24 cellular contexts compared by ENCODE assay signal in the genomic region with DNA sequence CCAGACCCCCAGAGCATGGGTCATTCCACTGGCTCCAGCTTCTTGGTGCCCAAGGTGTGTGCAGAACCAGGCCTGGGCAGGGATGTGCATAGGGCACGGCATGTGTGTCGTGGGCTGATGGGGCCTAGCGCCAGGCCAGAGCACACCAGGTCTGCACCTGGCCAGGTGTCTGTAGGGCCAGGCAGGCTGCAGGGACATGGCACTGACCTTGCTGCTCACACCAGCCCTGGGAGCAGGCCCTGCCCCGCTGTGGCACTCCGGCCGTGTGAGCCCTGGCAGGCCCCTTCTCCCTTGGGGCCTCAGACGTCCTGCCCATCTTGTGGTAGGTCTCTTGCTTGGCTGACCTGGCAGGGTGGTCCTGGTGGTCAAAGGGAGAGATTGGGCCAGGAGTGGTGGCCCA.
"Had no signal": no experiment of that assay in that cellular context is flagged by ENCODE, and none has a peak within 500 bp of the region (broad histone marks: within the 10 kb centered on the region; RNA-seq: fewer than 3 reads in every experiment).

No MANE protein-coding gene starts in this region.

- H3K4me2 ChIP-seq: KMS-11 had no signal

- H3K9me3 ChIP-seq: MG63 had no signal

- H3K27me3 Mint-ChIP-seq: activated CD4-positive, alpha-beta T cell treated with anti-CD3 and anti-CD28 coated beads for 36 hours; activated CD8-positive, alpha-beta T cell treated with anti-CD3 and anti-CD28 coated beads for 36 hours; activated naive CD4-positive, alpha-beta T cell treated with anti-CD3 and anti-CD28 coated beads, Interleukin-2, amount 50 U/mL, for 24 hours; brain; T-cell had no signal

- H3K27ac ChIP-seq: KMS-11, SK-N-MC, VCaP had no signal

- H3K27me3 ChIP-seq: cardiac muscle cell, MG63 had no signal

- H3K4me3 ChIP-seq: cardiac muscle cell, MG63, SK-N-MC had no signal

- DNase-seq: activated CD4-positive, alpha-beta T cell treated with anti-CD3 and anti-CD28 coated beads for 36 hours; activated CD8-positive, alpha-beta memory T cell treated with anti-CD3 and anti-CD28 coated beads, Interleukin-2, amount 50 U/mL, for 4 hours; activated CD8-positive, alpha-beta T cell treated with anti-CD3 and anti-CD28 coated beads for 36 hours; activated effector memory CD4-positive, alpha-beta T cell treated with Interleukin-2 at 50 U/mL for 16 hours; activated naive CD4-positive, alpha-beta T cell; amygdala; MG63; MV-4-11; NCI-H1092 treated with DMSO at 0.1 percent for 48 hours; NCI-H1417 treated with DMSO at 0.1 percent for 48 hours; NCI-H1694; NCI-H2029; NCI-H345; NCI-H510A; NCI-H526 treated with DMSO at 0.1 percent for 48 hours; NCI-H82; T-cell had no signal

- H3K36me3 ChIP-seq: MG63 had no signal

- H3K9ac ChIP-seq: KMS-11 had no signal

- H3K27ac Mint-ChIP-seq: activated CD4-positive, alpha-beta T cell treated with anti-CD3 and anti-CD28 coated beads for 36 hours; activated CD8-positive, alpha-beta T cell treated with anti-CD3 and anti-CD28 coated beads for 36 hours; activated naive CD4-positive, alpha-beta T cell treated with anti-CD3 and anti-CD28 coated beads, Interleukin-2, amount 50 U/mL, for 24 hours; activated T-helper 1 cell treated with anti-CD3 and anti-CD28 coated beads, Interleukin-12 subunit alpha, Interleukin-12 subunit beta, Interleukin-2, Interleukin-4 antibody, amounts not matched to agents 30 ng/mL and 10 ng/mL and 1 ng/mL, durations not matched to agents 14 hours and 24 hours and 36 hours; brain had no signal

- ATAC-seq: activated CD4-positive, alpha-beta T cell treated with anti-CD3 and anti-CD28 coated beads for 36 hours; activated CD8-positive, alpha-beta T cell treated with anti-CD3 and anti-CD28 coated beads for 36 hours; T-cell had no signal

- H3K4me3 Mint-ChIP-seq: activated CD4-positive, alpha-beta T cell treated with anti-CD3 and anti-CD28 coated beads for 36 hours; activated CD8-positive, alpha-beta T cell treated with anti-CD3 and anti-CD28 coated beads for 36 hours; activated naive CD4-positive, alpha-beta T cell treated with anti-CD3 and anti-CD28 coated beads, Interleukin-2, amount 50 U/mL, for 24 hours; activated T-helper 1 cell treated with anti-CD3 and anti-CD28 coated beads, Interleukin-12 subunit alpha, Interleukin-12 subunit beta, Interleukin-2, Interleukin-4 antibody, amounts not matched to agents 30 ng/mL and 10 ng/mL and 1 ng/mL, durations not matched to agents 14 hours and 24 hours and 36 hours; brain; T-cell had no signal

- H3K36me3 Mint-ChIP-seq: activated naive CD4-positive, alpha-beta T cell treated with anti-CD3 and anti-CD28 coated beads, Interleukin-2, amount 50 U/mL, for 24 hours had no signal

- H3K9me3 Mint-ChIP-seq: activated CD8-positive, alpha-beta T cell treated with anti-CD3 and anti-CD28 coated beads for 36 hours; activated naive CD4-positive, alpha-beta T cell treated with anti-CD3 and anti-CD28 coated beads, Interleukin-2, amount 50 U/mL, for 24 hours; activated T-helper 1 cell treated with anti-CD3 and anti-CD28 coated beads, Interleukin-12 subunit alpha, Interleukin-12 subunit beta, Interleukin-2, Interleukin-4 antibody, amounts not matched to agents 30 ng/mL and 10 ng/mL and 1 ng/mL, durations not matched to agents 14 hours and 24 hours and 36 hours; brain; T-cell had no signal
